8 cellular contexts compared by ENCODE assay signal in genomic region chr3:172289583-172289982, GRCh38.
DNase-seq lines count a peak whose midpoint lies in the region; ATAC-seq and TF ChIP-seq lines count a peak whose summit lies in the region.

No MANE protein-coding gene starts in this region.

- TF ChIP-seq POLR2A in uterus (IDR thresholded peaks at IDR 0.05) = no peak

- no peaks in the 10 kb centered on the region for H3K9me3 ChIP-seq in OCI-LY7 (ENCODE audit: low read length)
- no peaks in the 10 kb centered on the region for H3K9me3 ChIP-seq in hepatocyte (ENCODE audit: low read depth)
- no peaks in the 10 kb centered on the region for H3K9me3 ChIP-seq in uterus

- H3K27me3 ChIP-seq in hepatocyte (no peaks in the 10 kb centered on the region), uterus (no peaks in the 10 kb centered on the region)

- no peaks in the 10 kb centered on the region for H3K9me2 ChIP-seq in OCI-LY7 (ENCODE audit: insufficient read depth, low read length)
- H3K9me2 ChIP-seq in hepatocyte (replicated peaks; ENCODE audit: insufficient read depth) = no peaks in the 10 kb centered on the region

- no peak overlapping the region for H3K4me2 ChIP-seq in OCI-LY7 (ENCODE audit: low read length)
- H3K4me2 ChIP-seq in hepatocyte = no peak overlapping the region

- H3K79me2 ChIP-seq in OCI-LY7 (ENCODE audit: insufficient read depth, low read depth, low read length) (no peaks in the 10 kb centered on the region), hepatocyte (peaks cover 45% of the 10 kb centered on the region)

- no peak overlapping the region for H2AFZ ChIP-seq in OCI-LY7 (ENCODE audit: low read length)
- H2AFZ ChIP-seq in hepatocyte = no peak overlapping the region

- DNase-seq in activated naive CD8-positive, alpha-beta T cell treated with anti-CD3 and anti-CD28 coated beads, Interleukin-2, amount 10 ng/mL, durations not matched to agents 7 days and 5 days = no peak
- no peak for DNase-seq in activated naive CD8-positive, alpha-beta T cell treated with anti-CD3 and anti-CD28 coated beads for 36 hours
- DNase-seq in OCI-LY7 (ENCODE audit: low spot score) (no peak), hepatocyte (ENCODE audit: low spot score) (no peak), uterus (peak in 1 of 2 donors; percentile 28), NCI-H524 treated with DMSO at 0.1 percent for 48 hours (lab: John Stamatoyannopoulos, UW) (no peak), GOT3 (lab: John Stamatoyannopoulos, UW) (no peak)
- DNase-seq in activated CD4-positive, alpha-beta T cell treated with anti-CD3 and anti-CD28 coated beads for 1 hour = no peak

- H3K27me3 Mint-ChIP-seq in activated naive CD8-positive, alpha-beta T cell treated with anti-CD3 and anti-CD28 coated beads, Interleukin-2, amount 10 ng/mL, durations not matched to agents 7 days and 5 days = no peaks in the 10 kb centered on the region
- H3K27me3 Mint-ChIP-seq in activated naive CD8-positive, alpha-beta T cell treated with anti-CD3 and anti-CD28 coated beads for 36 hours = no peaks in the 10 kb centered on the region

- POLR2A ChIA-PET in activated naive CD8-positive, alpha-beta T cell treated with anti-CD3 and anti-CD28 coated beads, Interleukin-2, amount 10 ng/mL, durations not matched to agents 7 days and 5 days (lab: Charles Lee) = no interaction called here
- POLR2A ChIA-PET in OCI-LY7 (lab: Charles Lee) = no interaction called here

- H3K4me1 ChIP-seq in OCI-LY7 (ENCODE audit: insufficient read depth, low read length, poor library complexity, severe bottlenecking) (no peaks in the 10 kb centered on the region), hepatocyte (ENCODE audit: insufficient read depth) (peaks cover 45% of the 10 kb centered on the region), uterus (no peaks in the 10 kb centered on the region)

- no peak for ATAC-seq in activated naive CD8-positive, alpha-beta T cell treated with anti-CD3 and anti-CD28 coated beads, Interleukin-2, amount 10 ng/mL, durations not matched to agents 7 days and 5 days (ENCODE audit: low read depth)

- no peak overlapping the region for H3K27ac ChIP-seq in OCI-LY7 (ENCODE audit: low read depth, low read length, poor library complexity, severe bottlenecking)
- H3K27ac ChIP-seq in hepatocyte = no peak overlapping the region
- H3K27ac ChIP-seq in uterus = peak overlapping the region in 1 of 2 donors; percentile 1

- H3K36me3 Mint-ChIP-seq in activated naive CD8-positive, alpha-beta T cell treated with anti-CD3 and anti-CD28 coated beads, Interleukin-2, amount 10 ng/mL, durations not matched to agents 7 days and 5 days = peaks cover 10% of the 10 kb centered on the region
- peaks cover 18% of the 10 kb centered on the region for H3K36me3 Mint-ChIP-seq in activated naive CD8-positive, alpha-beta T cell treated with anti-CD3 and anti-CD28 coated beads for 36 hours

- H3K4me3 Mint-ChIP-seq in activated naive CD8-positive, alpha-beta T cell treated with anti-CD3 and anti-CD28 coated beads, Interleukin-2, amount 10 ng/mL, durations not matched to agents 7 days and 5 days = no peak overlapping the region
- no peak overlapping the region for H3K4me3 Mint-ChIP-seq in activated naive CD8-positive, alpha-beta T cell treated with anti-CD3 and anti-CD28 coated beads for 36 hours

- no peaks in the 10 kb centered on the region; the same call in 1 of the 2 replicates for H3K36me3 ChIP-seq in OCI-LY7 (ENCODE audit: insufficient read depth, low read length)
- H3K36me3 ChIP-seq in hepatocyte (replicated peaks; ENCODE audit: insufficient read depth, low read depth) = no peaks in the 10 kb centered on the region
- no peaks in the 10 kb centered on the region for H3K36me3 ChIP-seq in uterus

- TF ChIP-seq CTCF in OCI-LY7 (conservative IDR thresholded peaks at IDR 0.05; ENCODE audit: low read length) (0 out of 2 replicates have a peak, but pooled peaks have one; percentile 34), hepatocyte (IDR thresholded peaks at IDR 0.05; ENCODE audit: poor library complexity) (peak; percentile 35), uterus (IDR thresholded peaks at IDR 0.05) (peak; percentile 25 to 45 (median 28))

- CTCF ChIA-PET in OCI-LY7 (lab: Charles Lee; ENCODE audit: unreplicated experiment) = no interaction called here

- no peaks in the 10 kb centered on the region for H3K9me3 Mint-ChIP-seq in activated naive CD8-positive, alpha-beta T cell treated with anti-CD3 and anti-CD28 coated beads, Interleukin-2, amount 10 ng/mL, durations not matched to agents 7 days and 5 days
- no peaks in the 10 kb centered on the region for H3K9me3 Mint-ChIP-seq in activated naive CD8-positive, alpha-beta T cell treated with anti-CD3 and anti-CD28 coated beads for 36 hours

- BruUV-seq in OCI-LY7 (replicated peaks; lab: Mats Ljungman, UMichigan) = no TSS peak

- H3K27ac Mint-ChIP-seq in activated naive CD8-positive, alpha-beta T cell treated with anti-CD3 and anti-CD28 coated beads, Interleukin-2, amount 10 ng/mL, durations not matched to agents 7 days and 5 days = peak overlapping the region; percentile 57
- no peak overlapping the region for H3K27ac Mint-ChIP-seq in activated naive CD8-positive, alpha-beta T cell treated with anti-CD3 and anti-CD28 coated beads for 36 hours

- H3K4me1 Mint-ChIP-seq in activated naive CD8-positive, alpha-beta T cell treated with anti-CD3 and anti-CD28 coated beads, Interleukin-2, amount 10 ng/mL, durations not matched to agents 7 days and 5 days = peaks cover 15% of the 10 kb centered on the region
- peaks cover 9% of the 10 kb centered on the region for H3K4me1 Mint-ChIP-seq in activated naive CD8-positive, alpha-beta T cell treated with anti-CD3 and anti-CD28 coated beads for 36 hours

- H4K20me1 ChIP-seq in OCI-LY7 (ENCODE audit: insufficient read depth, low read length) (no peaks in the 10 kb centered on the region), hepatocyte (ENCODE audit: insufficient read depth, poor library complexity, severe bottlenecking) (no peaks in the 10 kb centered on the region)

- no peak overlapping the region for H3K4me3 ChIP-seq in OCI-LY7 (ENCODE audit: low read depth, low read length, poor library complexity, severe bottlenecking)
- H3K4me3 ChIP-seq in hepatocyte = no peak overlapping the region
- H3K4me3 ChIP-seq in uterus = no peak overlapping the region

- intact Hi-C loops in OCI-LY7 (cut with micrococcal nuclease; ENCODE audit: unreplicated experiment) (no loop called here), uterus (cut with DNase I; ENCODE audit: low total_unique reads) (loop anchor here (10.0 kb wide), 1 partner anchor 75 kb away; no protein-coding TSS in a partner anchor)

- WGBS in hepatocyte (ENCODE audit: low lambda C conversion rate, missing lambda C conversion rate) = 86% methylated on average over 6 of the region's 6 CpGs
